ENCODE assay signal across 34 cellular contexts in the genomic region with DNA sequence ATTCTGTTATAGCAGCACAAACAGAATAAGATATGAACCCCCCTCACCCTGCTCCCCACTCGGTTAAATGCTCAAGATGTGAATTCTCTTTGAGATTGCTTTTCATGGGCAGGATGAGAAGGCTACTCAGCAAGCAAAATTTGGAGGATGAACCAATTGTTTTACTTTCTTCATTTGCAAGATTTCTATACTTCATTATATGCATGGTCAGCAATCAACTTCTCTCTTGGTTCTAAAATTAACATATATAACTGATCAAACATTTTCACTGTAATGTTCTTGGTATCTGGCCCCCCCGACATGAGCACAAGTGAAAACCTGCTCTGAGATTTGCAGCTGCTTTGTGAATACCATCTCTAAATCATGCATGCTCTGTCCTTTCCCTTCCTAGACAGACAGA.
DNase-seq lines count a peak whose midpoint lies in the region; ATAC-seq, FAIRE-seq and TF ChIP-seq lines count a peak whose summit lies in the region.
"Had no signal": no experiment of that assay in that cellular context is flagged by ENCODE, and none has a peak within 500 bp of the region (broad histone marks: within the 10 kb centered on the region; RNA-seq: fewer than 3 reads in every experiment).

No MANE protein-coding gene starts in this region.

- CTCF ChIA-PET in HepG2 (lab: Yijun Ruan, JAX; ENCODE audit: low intra/inter-chr PET ratio, low total read pairs) (no interaction called here), A549 (lab: Yijun Ruan, JAX) (interaction anchor here (1.2 kb wide), 1 partner anchor 9 kb away, joined by 3 read pairs; no protein-coding TSS in a partner anchor), IMR-90 (lab: Yijun Ruan, JAX) (no interaction called here), K562 (lab: Yijun Ruan, JAX; ENCODE audit: low intra/inter-chr PET ratio) (no interaction called here)

- TF ChIP-seq POLR2A in HepG2 (IDR thresholded peaks at IDR 0.05; ENCODE audit: insufficient read depth in 1 of 2, low read depth in 2 of 2, low read length in 2 of 2) (no peak), right lobe of liver (IDR thresholded peaks at IDR 0.05) (no peak), A549 (IDR thresholded peaks at IDR 0.05; ENCODE audit: low read length) (no peak), IMR-90 (IDR thresholded peaks at IDR 0.05; ENCODE audit: low read depth, low read length) (no peak), K562 (conservative IDR thresholded peaks at IDR 0.05) (no peak)

- TF ChIP-seq EP300 in HepG2 (IDR thresholded peaks at IDR 0.05; ENCODE audit: low read depth in 2 of 2, low read length in 2 of 2) (no peak), HepG2 (CRISPR knock-in tag; IDR thresholded peaks at IDR 0.05; ENCODE audit: borderline replicate concordance) (no peak), A549 (IDR thresholded peaks at IDR 0.05) (no peak), K562 (IDR thresholded peaks at IDR 0.05; ENCODE audit: low read length) (no peak)

- intact Hi-C loops in HepG2 (cut with micrococcal nuclease; ENCODE audit: unreplicated experiment) (no loop called here), right lobe of liver (cut with DNase I) (no loop called here), IMR-90 (cut with micrococcal nuclease) (no loop called here), K562 (cut with micrococcal nuclease) (no loop called here)

- H4K5ac ChIP-seq in IMR-90 (ENCODE audit: low read depth, low read length): no peak overlapping the region

- no peak overlapping the region for H2AK9ac ChIP-seq in IMR-90 (replicated peaks; ENCODE audit: low read depth, low read length, poor library complexity)

- no peak overlapping the region for H2BK20ac ChIP-seq in IMR-90 (ENCODE audit: low read depth, low read length)

- H3K36me3 ChIP-seq in HepG2 (replicated peaks in 1 of 2; ENCODE audit: control insufficient read depth in 1 of 2, insufficient read depth in 2 of 2, low read length in 2 of 2): no peaks in the 10 kb centered on the region
- H3K36me3 ChIP-seq in right lobe of liver: no peaks in the 10 kb centered on the region
- no peaks in the 10 kb centered on the region for H3K36me3 ChIP-seq in IMR-90 (ENCODE audit: control insufficient read depth, insufficient read depth, low read length)
- no peaks in the 10 kb centered on the region for H3K36me3 ChIP-seq in K562 (ENCODE audit: control insufficient read depth, insufficient read depth, low read length)
- H3K36me3 ChIP-seq: BE2C; BLaER1; BLaER1 treated with 17β-estradiol and CSF1 and Interleukin-3, amounts not matched to agents 10 nM and 100 nM had no signal

- no peak for TF ChIP-seq CTCF in HepG2 (CRISPR knock-in tag; IDR thresholded peaks at IDR 0.05)
- no peak for TF ChIP-seq CTCF in right lobe of liver (IDR thresholded peaks at IDR 0.05)
- no peak for TF ChIP-seq CTCF in A549 (IDR thresholded peaks at IDR 0.05)
- TF ChIP-seq CTCF in IMR-90 (conservative IDR thresholded peaks at IDR 0.05; ENCODE audit: low read depth, low read length): no peak
- no peak for TF ChIP-seq CTCF in K562 (IDR thresholded peaks at IDR 0.05 in 2 of 3, conservative IDR thresholded peaks at IDR 0.05 in 1 of 3; ENCODE audit: insufficient read depth in 2 of 3, low read depth in 1 of 3, low read length in 3 of 3)

- H3K9me1 ChIP-seq in IMR-90 (ENCODE audit: insufficient read depth, low read length) (no peaks in the 10 kb centered on the region), K562 (ENCODE audit: control insufficient read depth, insufficient read depth, low read length) (no peaks in the 10 kb centered on the region)

- no peak overlapping the region for H2BK15ac ChIP-seq in IMR-90 (ENCODE audit: low read depth, low read length)

- H3K4me3 ChIP-seq in HepG2 (replicated peaks in 1 of 3; ENCODE audit: insufficient read depth in 1 of 3, low read depth in 2 of 3, low read length in 3 of 3): no peak overlapping the region
- no peak overlapping the region for H3K4me3 ChIP-seq in right lobe of liver
- no peak overlapping the region for H3K4me3 ChIP-seq in A549
- no peak overlapping the region for H3K4me3 ChIP-seq in IMR-90 (ENCODE audit: insufficient read depth, low read depth, low read length)
- no peak overlapping the region for H3K4me3 ChIP-seq in K562
- H3K4me3 ChIP-seq: BLaER1; BLaER1 treated with 17β-estradiol and CSF1 and Interleukin-3, amounts not matched to agents 10 nM and 100 nM had no signal

- H3K4me1 ChIP-seq in HepG2 (ENCODE audit: insufficient read depth, low read length) (no peaks in the 10 kb centered on the region), right lobe of liver (no peaks in the 10 kb centered on the region), A549 (peaks cover 11% of the 10 kb centered on the region), IMR-90 (ENCODE audit: control insufficient read depth, insufficient read depth, low read length) (peaks cover 7% of the 10 kb centered on the region), K562 (replicated peaks in 1 of 2; ENCODE audit: control insufficient read depth in 2 of 2, insufficient read depth in 2 of 2, low read length in 2 of 2) (no peaks in the 10 kb centered on the region)
- H3K4me1 ChIP-seq: BE2C; BLaER1; BLaER1 treated with 17β-estradiol and CSF1 and Interleukin-3, amounts not matched to agents 10 nM and 100 nM; Caco-2 had no signal

- no peak for FAIRE-seq in HepG2 (lab: Jason Lieb, UNC)
- no peak for FAIRE-seq in A549 (lab: Jason Lieb, UNC)
- no peak for FAIRE-seq in K562 (lab: Jason Lieb, UNC)
- FAIRE-seq: A204.1, D721Med had no signal

- BruUV-seq in HepG2 (replicated peaks; lab: Mats Ljungman, UMichigan) (no TSS peak), IMR-90 (replicated peaks; lab: Mats Ljungman, UMichigan) (no TSS peak), K562 (replicated peaks; lab: Mats Ljungman, UMichigan) (no TSS peak)

- H3K79me2 ChIP-seq in HepG2 (ENCODE audit: insufficient read depth, low read length) (no peaks in the 10 kb centered on the region), K562 (ENCODE audit: control insufficient read depth, insufficient read depth, low read length) (no peaks in the 10 kb centered on the region)

- H3K9me3 ChIP-seq in HepG2 (ENCODE audit: low read length) (peaks cover 6% of the 10 kb centered on the region; the same call in 1 of the 2 replicates), right lobe of liver (no peaks in the 10 kb centered on the region), A549 (peaks cover 32% of the 10 kb centered on the region), IMR-90 (ENCODE audit: control insufficient read depth, insufficient read depth, low read length) (peaks cover 9% of the 10 kb centered on the region), K562 (replicated peaks; ENCODE audit: control insufficient read depth, insufficient read depth, low read depth, low read length) (no peaks in the 10 kb centered on the region)
- H3K9me3 ChIP-seq: BE2C, Caco-2 had no signal

- H3K4me2 ChIP-seq in HepG2 (ENCODE audit: low read depth, low read length) (no peak overlapping the region), A549 (no peak overlapping the region), IMR-90 (ENCODE audit: low read depth, low read length) (no peak overlapping the region), K562 (ENCODE audit: insufficient read depth, low read length) (no peak overlapping the region)
- H3K4me2 ChIP-seq: BLaER1; BLaER1 treated with 17β-estradiol and CSF1 and Interleukin-3, amounts not matched to agents 10 nM and 100 nM had no signal

- DNase-seq in HepG2 (ENCODE audit: low spot score): no peak
- DNase-seq in right lobe of liver: no peak
- DNase-seq in A549 (ENCODE audit: low read depth in 1 of 2, low spot score in 1 of 2): no peak
- no peak for DNase-seq in IMR-90
- no peak for DNase-seq in K562 (ENCODE audit: extremely low read depth in 1 of 4, low spot score in 3 of 4)
- no peak for DNase-seq in UCSD-AML1 (lab: John Stamatoyannopoulos, UW; ENCODE audit: unreplicated experiment)
- DNase-seq: 8988T; ACHN; AML-193; BE2C; C1 segment of cervical spinal cord; Caco-2; Calu3; CD4-positive, alpha-beta memory T cell; CD4-positive, alpha-beta T cell; CD4-positive, CD25-positive, alpha-beta regulatory T cell; CD8-positive, alpha-beta memory T cell; CD8-positive, alpha-beta T cell; COR-L47; DMS 273 treated with DMSO at 0.1 percent for 48 hours; DMS153; DMS53; DMS79; DMS79 treated with DMSO at 0.1 percent for 48 hours; DND-41; EL had no signal

- no peak for ATAC-seq in HepG2
- no peak for ATAC-seq in right lobe of liver
- no peak for ATAC-seq in A549
- no peak for ATAC-seq in IMR-90 (ENCODE audit: low read depth)
- ATAC-seq in K562: no peak
- no peak for ATAC-seq in GM21528 (IDR thresholded peaks at IDR 0.05; ENCODE audit: low FRiP score, unreplicated experiment)
- ATAC-seq in GM18519 (IDR thresholded peaks at IDR 0.05; ENCODE audit: low FRiP score, unreplicated experiment): no peak
- ATAC-seq: CD8-positive, alpha-beta T cell had no signal

- in situ Hi-C loops in HepG2 (cut with HindIII; ENCODE audit: extremely low pct_ligation_motif_present, low pct_unique_long_range_greater_than_20kb): no loop called here
- in situ Hi-C loops in IMR-90 (cut with MboI; ENCODE audit: low sequenced_read_pairs): no loop called here
- in situ Hi-C loops in K562 (cut with MboI): no loop called here

- no peak overlapping the region for H2AK5ac ChIP-seq in IMR-90 (ENCODE audit: low read depth, low read length)

- H3K18ac ChIP-seq in IMR-90 (ENCODE audit: low read depth, low read length): no peak overlapping the region

- H4K20me1 ChIP-seq in HepG2 (ENCODE audit: insufficient read depth, low read length) (no peaks in the 10 kb centered on the region), IMR-90 (ENCODE audit: insufficient read depth, low read length) (no peaks in the 10 kb centered on the region), K562 (replicated peaks; ENCODE audit: control insufficient read depth, insufficient read depth, low read length) (no peaks in the 10 kb centered on the region)
- H4K20me1 ChIP-seq: BLaER1; BLaER1 treated with 17β-estradiol and CSF1 and Interleukin-3, amounts not matched to agents 10 nM and 100 nM had no signal

- H3K27ac ChIP-seq in HepG2 (ENCODE audit: extremely low read length, insufficient read depth, low read length) (no peak overlapping the region), right lobe of liver (no peak overlapping the region), A549 (no peak overlapping the region), IMR-90 (ENCODE audit: insufficient read depth, low read length) (no peak overlapping the region), K562 (ENCODE audit: extremely low read depth, low read depth, low read length) (no peak overlapping the region)
- H3K27ac ChIP-seq: 22Rv1; BLaER1; BLaER1 treated with 17β-estradiol and CSF1 and Interleukin-3, amounts not matched to agents 10 nM and 100 nM; C4-2B had no signal

- H3K14ac ChIP-seq in IMR-90 (replicated peaks; ENCODE audit: low read depth, low read length): no peak overlapping the region

- no peak overlapping the region for H4K8ac ChIP-seq in IMR-90 (ENCODE audit: low read depth in 2 of 2, low read length in 2 of 2)

- H2AFZ ChIP-seq in HepG2 (ENCODE audit: low read length) (no peak overlapping the region), IMR-90 (replicated peaks; ENCODE audit: low read length, poor library complexity) (no peak overlapping the region), K562 (ENCODE audit: low read depth, low read length) (no peak overlapping the region)

- no peak overlapping the region for H3K4ac ChIP-seq in IMR-90 (ENCODE audit: low read depth, low read length)

- no peak overlapping the region for H2BK120ac ChIP-seq in IMR-90 (ENCODE audit: low read depth, low read length)

- no peak overlapping the region for H3K56ac ChIP-seq in IMR-90 (ENCODE audit: extremely low read depth, insufficient read depth, low read length)

- WGBS in HepG2 (ENCODE audit: low lambda C conversion rate): 3% methylated on average over 2 of the region's 2 CpGs
- WGBS in right lobe of liver (ENCODE audit: insufficient coverage, low coverage, low lambda C conversion rate, missing lambda C conversion rate): 45% methylated on average over 2 of the region's 2 CpGs
- WGBS in A549 (ENCODE audit: missing lambda C conversion rate): 9% methylated on average over 2 of the region's 2 CpGs
- WGBS in IMR-90 (ENCODE audit: extremely low coverage in 2 of 2, insufficient read length in 1 of 2), 2 experiments: no CpG with 5 or more reads among the region's 2 CpGs
- WGBS in K562 (ENCODE audit: insufficient coverage, low coverage, missing lambda C conversion rate): 0% methylated on average over 2 of the region's 2 CpGs

- H3K9ac ChIP-seq in HepG2 (ENCODE audit: insufficient read depth, low read depth, low read length) (no peak overlapping the region), IMR-90 (ENCODE audit: low read depth, low read length) (no peak overlapping the region), K562 (ENCODE audit: insufficient read depth in 1 of 2, low read depth in 2 of 2, low read length in 2 of 2) (no peak overlapping the region)
- H3K9ac ChIP-seq: BLaER1; BLaER1 treated with 17β-estradiol and CSF1 and Interleukin-3, amounts not matched to agents 10 nM and 100 nM had no signal

- H3K79me1 ChIP-seq in IMR-90 (ENCODE audit: low read depth in 1 of 2, low read length in 2 of 2): no peaks in the 10 kb centered on the region

- dilution Hi-C loops in IMR-90 (cut with HindIII; ENCODE audit: low sequenced_read_pairs, unreplicated experiment): no loop called here

- POLR2A ChIA-PET in HepG2 (lab: Yijun Ruan, JAX): no interaction called here
- POLR2A ChIA-PET in A549 (lab: Yijun Ruan, JAX): no interaction called here
- POLR2A ChIA-PET in IMR-90 (lab: Charles Lee; ENCODE audit: unreplicated experiment): no interaction called here
- POLR2A ChIA-PET in K562 (lab: Yijun Ruan, JAX): no interaction called here

- H3K27me3 ChIP-seq in HepG2 (ENCODE audit: control insufficient read depth in 1 of 2, insufficient read depth in 2 of 2, low read length in 2 of 2) (no peaks in the 10 kb centered on the region), right lobe of liver (no peaks in the 10 kb centered on the region), IMR-90 (ENCODE audit: control insufficient read depth, insufficient read depth, low read length) (no peaks in the 10 kb centered on the region), K562 (ENCODE audit: control insufficient read depth in 2 of 2, insufficient read depth in 2 of 2, low read length in 2 of 2) (no peaks in the 10 kb centered on the region)
- H3K27me3 ChIP-seq: BLaER1; BLaER1 treated with 17β-estradiol and CSF1 and Interleukin-3, amounts not matched to agents 10 nM and 100 nM had no signal

- TF ChIP-seq RAD21 in HepG2 (CRISPR knock-in tag; IDR thresholded peaks at IDR 0.05): no peak
- no peak for TF ChIP-seq RAD21 in A549 (conservative IDR thresholded peaks at IDR 0.05 in 1 of 2, IDR thresholded peaks at IDR 0.05 in 1 of 2)
- no peak for TF ChIP-seq RAD21 in IMR-90 (IDR thresholded peaks at IDR 0.05; ENCODE audit: low read length)
- no peak for TF ChIP-seq RAD21 in K562 (CRISPR knock-in tag; conservative IDR thresholded peaks at IDR 0.05 in 1 of 2, IDR thresholded peaks at IDR 0.05 in 1 of 2)

- H2BK5ac ChIP-seq in IMR-90 (ENCODE audit: low read depth, low read length, poor library complexity, severe bottlenecking): no peak overlapping the region

- H3K23ac ChIP-seq in IMR-90 (ENCODE audit: low read depth, low read length): no peak overlapping the region

- no peak overlapping the region for H4K91ac ChIP-seq in IMR-90 (ENCODE audit: insufficient read depth, low read depth, low read length)
